Comparison of ENCODE assay signal across 2 cellular contexts in the genomic region with DNA sequence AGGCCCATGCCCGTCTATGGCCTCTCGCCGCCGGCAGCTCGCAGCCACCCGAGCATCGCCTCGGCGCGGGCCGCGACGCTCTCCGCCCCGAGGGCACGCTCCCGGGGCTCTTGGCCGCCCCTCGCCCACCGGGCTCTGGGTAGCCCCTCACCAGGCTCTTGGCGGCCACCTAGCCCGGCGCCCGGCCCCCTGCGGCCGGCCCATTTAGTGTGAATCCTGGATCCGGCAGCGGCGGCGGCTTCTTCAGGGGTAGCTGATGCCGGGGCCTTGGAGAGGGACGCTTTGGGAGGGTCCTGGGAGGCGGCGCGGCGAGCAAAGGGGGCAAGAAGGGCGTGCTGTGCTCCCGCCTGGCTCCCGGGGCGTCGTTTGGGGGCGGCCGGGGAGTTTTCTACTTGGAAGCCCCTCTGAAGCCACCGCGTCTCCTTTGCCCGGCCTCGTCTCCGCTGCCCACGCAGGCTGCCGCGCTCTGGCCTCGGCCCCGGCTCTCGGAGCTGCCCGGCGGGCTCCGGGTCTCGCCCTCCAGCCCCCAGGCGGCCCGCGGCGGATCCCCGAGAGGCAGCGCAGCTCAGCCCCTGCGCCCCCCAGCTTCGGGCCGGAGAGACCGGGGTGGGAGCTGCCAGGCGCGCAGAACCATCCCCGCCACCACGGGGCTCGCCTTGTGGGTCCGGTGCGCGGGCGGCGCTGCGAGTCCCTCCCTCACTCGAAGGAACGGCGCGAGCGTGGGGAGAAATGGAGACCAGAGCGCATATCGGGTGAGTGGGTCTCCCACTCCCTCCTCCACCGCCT.
TF ChIP-seq lines count a peak whose summit lies in the region.

No MANE protein-coding gene starts in this region.

TF ChIP-seq in GM23338, 12 proteins besides CTCF, POLR2A, EP300 and RAD21:
- TF ChIP-seq ZNF114 (CRISPR knock-in tag; IDR thresholded peaks at IDR 0.05) (no peak), POLR2AphosphoS5 (IDR thresholded peaks at IDR 0.05; ENCODE audit: low read depth) (no peak), EZH2phosphoT487 (IDR thresholded peaks at IDR 0.05; ENCODE audit: unreplicated experiment) (no peak), EZH2 (IDR thresholded peaks at IDR 0.05; ENCODE audit: low read depth, unreplicated experiment) (peak; percentile 41), NANOG (IDR thresholded peaks at IDR 0.05; ENCODE audit: borderline replicate concordance) (no peak), STAT1 (IDR thresholded peaks at IDR 0.05; ENCODE audit: unreplicated experiment) (no peak)
- TF ChIP-seq, protein P1, sequence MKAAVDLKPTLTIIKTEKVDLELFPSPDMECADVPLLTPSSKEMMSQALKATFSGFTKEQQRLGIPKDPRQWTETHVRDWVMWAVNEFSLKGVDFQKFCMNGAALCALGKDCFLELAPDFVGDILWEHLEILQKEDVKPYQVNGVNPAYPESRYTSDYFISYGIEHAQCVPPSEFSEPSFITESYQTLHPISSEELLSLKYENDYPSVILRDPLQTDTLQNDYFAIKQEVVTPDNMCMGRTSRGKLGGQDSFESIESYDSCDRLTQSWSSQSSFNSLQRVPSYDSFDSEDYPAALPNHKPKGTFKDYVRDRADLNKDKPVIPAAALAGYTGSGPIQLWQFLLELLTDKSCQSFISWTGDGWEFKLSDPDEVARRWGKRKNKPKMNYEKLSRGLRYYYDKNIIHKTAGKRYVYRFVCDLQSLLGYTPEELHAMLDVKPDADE (IDR thresholded peaks at IDR 0.05), result no peak
- TF ChIP-seq, protein P2, sequence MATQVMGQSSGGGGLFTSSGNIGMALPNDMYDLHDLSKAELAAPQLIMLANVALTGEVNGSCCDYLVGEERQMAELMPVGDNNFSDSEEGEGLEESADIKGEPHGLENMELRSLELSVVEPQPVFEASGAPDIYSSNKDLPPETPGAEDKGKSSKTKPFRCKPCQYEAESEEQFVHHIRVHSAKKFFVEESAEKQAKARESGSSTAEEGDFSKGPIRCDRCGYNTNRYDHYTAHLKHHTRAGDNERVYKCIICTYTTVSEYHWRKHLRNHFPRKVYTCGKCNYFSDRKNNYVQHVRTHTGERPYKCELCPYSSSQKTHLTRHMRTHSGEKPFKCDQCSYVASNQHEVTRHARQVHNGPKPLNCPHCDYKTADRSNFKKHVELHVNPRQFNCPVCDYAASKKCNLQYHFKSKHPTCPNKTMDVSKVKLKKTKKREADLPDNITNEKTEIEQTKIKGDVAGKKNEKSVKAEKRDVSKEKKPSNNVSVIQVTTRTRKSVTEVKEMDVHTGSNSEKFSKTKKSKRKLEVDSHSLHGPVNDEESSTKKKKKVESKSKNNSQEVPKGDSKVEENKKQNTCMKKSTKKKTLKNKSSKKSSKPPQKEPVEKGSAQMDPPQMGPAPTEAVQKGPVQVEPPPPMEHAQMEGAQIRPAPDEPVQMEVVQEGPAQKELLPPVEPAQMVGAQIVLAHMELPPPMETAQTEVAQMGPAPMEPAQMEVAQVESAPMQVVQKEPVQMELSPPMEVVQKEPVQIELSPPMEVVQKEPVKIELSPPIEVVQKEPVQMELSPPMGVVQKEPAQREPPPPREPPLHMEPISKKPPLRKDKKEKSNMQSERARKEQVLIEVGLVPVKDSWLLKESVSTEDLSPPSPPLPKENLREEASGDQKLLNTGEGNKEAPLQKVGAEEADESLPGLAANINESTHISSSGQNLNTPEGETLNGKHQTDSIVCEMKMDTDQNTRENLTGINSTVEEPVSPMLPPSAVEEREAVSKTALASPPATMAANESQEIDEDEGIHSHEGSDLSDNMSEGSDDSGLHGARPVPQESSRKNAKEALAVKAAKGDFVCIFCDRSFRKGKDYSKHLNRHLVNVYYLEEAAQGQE (IDR thresholded peaks at IDR 0.05; ENCODE audit: unreplicated experiment), result no peak

TF ChIP-seq in H1, 55 proteins besides CTCF, POLR2A, EP300 and RAD21:
- TF ChIP-seq SUZ12 (IDR thresholded peaks at IDR 0.05; ENCODE audit: low read length) (peak; percentile 51), KDM1A (IDR thresholded peaks at IDR 0.05; ENCODE audit: borderline replicate concordance, low read length) (no peak), KDM4A (IDR thresholded peaks at IDR 0.05; ENCODE audit: low read depth, low read length, severe bottlenecking) (peak; percentile 88), FOSL1 (IDR thresholded peaks at IDR 0.05; ENCODE audit: insufficient read depth, low read depth, low read length) (no peak), EZH2 (IDR thresholded peaks at IDR 0.05; ENCODE audit: low read depth, low read length, severe bottlenecking) (peak; percentile 70), CREB1 (IDR thresholded peaks at IDR 0.05) (no peak), BCL11A (IDR thresholded peaks at IDR 0.05; ENCODE audit: low read depth in 2 of 2, low read length in 2 of 2) (no peak), HDAC6 (IDR thresholded peaks at IDR 0.05; ENCODE audit: low read depth, low read length) (no peak), PHF8 (conservative IDR thresholded peaks at IDR 0.05; ENCODE audit: low read depth, low read length) (0 out of 2 replicates have a peak, but pooled peaks have one; percentile 41)
- TF ChIP-seq, protein P3, sequence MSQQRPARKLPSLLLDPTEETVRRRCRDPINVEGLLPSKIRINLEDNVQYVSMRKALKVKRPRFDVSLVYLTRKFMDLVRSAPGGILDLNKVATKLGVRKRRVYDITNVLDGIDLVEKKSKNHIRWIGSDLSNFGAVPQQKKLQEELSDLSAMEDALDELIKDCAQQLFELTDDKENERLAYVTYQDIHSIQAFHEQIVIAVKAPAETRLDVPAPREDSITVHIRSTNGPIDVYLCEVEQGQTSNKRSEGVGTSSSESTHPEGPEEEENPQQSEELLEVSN (IDR thresholded peaks at IDR 0.05), result 0 out of 2 replicates have a peak, but pooled peaks have one; percentile 4
